ENCODE assay signal across 9 cellular contexts in the genomic region with DNA sequence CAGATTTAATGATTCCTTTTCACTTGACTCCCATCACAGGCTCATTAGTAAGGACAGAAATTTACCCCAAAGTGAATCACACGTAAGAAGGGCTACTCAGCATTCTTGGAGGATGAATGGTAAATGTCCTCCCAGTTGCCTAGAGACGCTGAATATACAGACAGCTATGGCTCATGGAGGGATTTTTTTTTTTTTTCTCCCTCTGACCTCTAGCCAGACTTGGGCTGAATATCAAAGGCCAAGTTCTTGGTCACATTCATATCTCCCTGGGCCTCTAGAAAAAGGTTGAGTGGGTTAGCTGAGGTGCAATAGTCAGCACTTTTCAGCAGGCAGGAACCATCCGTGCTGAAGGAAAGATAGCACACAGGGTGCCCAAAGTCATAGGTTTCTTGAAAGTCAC.
DNase-seq lines count a peak whose midpoint lies in the region; ATAC-seq and TF ChIP-seq lines count a peak whose summit lies in the region.
"Had no signal": no experiment of that assay in that cellular context is flagged by ENCODE, and none has a peak within 500 bp of the region (broad histone marks: within the 10 kb centered on the region; RNA-seq: fewer than 3 reads in every experiment).

No MANE protein-coding gene starts in this region.

- intact Hi-C loops in head of caudate nucleus (cut with DNase I), result no loop called here

- H2AFZ ChIP-seq in GM23338, result no peak overlapping the region

- no peak overlapping the region for H3K27ac ChIP-seq in GM23338 (ENCODE audit: low read depth)
- peak overlapping the region; percentile 89 for H3K27ac ChIP-seq in RWPE2 (ENCODE audit: poor library complexity, severe bottlenecking)

- no peak overlapping the region for H3K4me2 ChIP-seq in GM23338

- no peaks in the 10 kb centered on the region for H3K36me3 Mint-ChIP-seq in GM23338 (ENCODE audit: low read depth)

- no peak overlapping the region for H3K4me3 Mint-ChIP-seq in GM23338

- no peaks in the 10 kb centered on the region for H3K9me3 ChIP-seq in RWPE2 (ENCODE audit: severe bottlenecking)

- TF ChIP-seq CTCF in GM23338 (conservative IDR thresholded peaks at IDR 0.05; ENCODE audit: low read depth in 2 of 2) (no peak), RWPE2 (IDR thresholded peaks at IDR 0.05; ENCODE audit: poor library complexity, severe bottlenecking) (no peak), fibroblast of pulmonary artery (IDR thresholded peaks at IDR 0.05; ENCODE audit: low read length, missing control alignments) (no peak)

- H3K36me3 ChIP-seq in GM23338 (ENCODE audit: insufficient read depth) (no peaks in the 10 kb centered on the region), RWPE2 (ENCODE audit: low read depth) (no peaks in the 10 kb centered on the region)

- H3K27me3 ChIP-seq in GM23338 (ENCODE audit: insufficient read depth) (no peaks in the 10 kb centered on the region), RWPE2 (ENCODE audit: insufficient read depth, poor library complexity, severe bottlenecking) (no peaks in the 10 kb centered on the region)

- peaks cover 4% of the 10 kb centered on the region for H3K27me3 Mint-ChIP-seq in GM23338 (ENCODE audit: insufficient read depth, low read depth, poor library complexity)

- DNase-seq in GM23338 (ENCODE audit: low spot score), result peak; percentile 57
- no peak for DNase-seq in RWPE2 (ENCODE audit: low spot score)
- DNase-seq in fibroblast of pulmonary artery (ENCODE audit: low read depth), result peak; percentile 92
- DNase-seq in skeletal muscle cell (ENCODE audit: low read depth), result peak; percentile 84
- no peak for DNase-seq in activated gamma-delta T cell treated with Interleukin-2 at 50 U/mL for 16 hours
- no peak for DNase-seq in head of caudate nucleus
- DNase-seq in activated CD4-positive, alpha-beta T cell treated with anti-CD3 and anti-CD28 coated beads, Interleukin-2, amount 50 U/mL, for 48 hours, result no peak
- no peak for DNase-seq in stimulated activated CD4-positive, alpha-beta T cell treated with anti-CD3 and anti-CD28 coated beads, Interleukin-4, amount 100 ng/mL, for 4 hours

- no peak for ATAC-seq in GM23338
- peak; percentile 99 for ATAC-seq in RWPE2 (ENCODE audit: low read depth)

- H3K4me3 ChIP-seq in GM23338 (no peak overlapping the region), RWPE2 (ENCODE audit: severe bottlenecking) (no peak overlapping the region), fibroblast of pulmonary artery (replicated peaks; ENCODE audit: low read depth, low read length) (no peak overlapping the region), skeletal muscle cell (ENCODE audit: low read depth, low read length) (no peak overlapping the region)
- H3K4me3 ChIP-seq: skin epidermis had no signal

- H3K4me1 ChIP-seq in GM23338 (ENCODE audit: insufficient read depth) (peaks cover 33% of the 10 kb centered on the region), RWPE2 (ENCODE audit: insufficient read depth, poor library complexity, severe bottlenecking) (peaks cover 30% of the 10 kb centered on the region)

- no peaks in the 10 kb centered on the region for H3K79me2 ChIP-seq in GM23338 (replicated peaks; ENCODE audit: insufficient read depth)

- H3K9me2 ChIP-seq in GM23338 (ENCODE audit: insufficient read depth), result no peaks in the 10 kb centered on the region

- no peaks in the 10 kb centered on the region for H3K9me3 Mint-ChIP-seq in GM23338

- peaks cover 47% of the 10 kb centered on the region for H3K4me1 Mint-ChIP-seq in GM23338

- H3K27ac Mint-ChIP-seq in GM23338, result peak overlapping the region; percentile 7

- H4K20me1 ChIP-seq in GM23338 (replicated peaks; ENCODE audit: insufficient read depth), result no peaks in the 10 kb centered on the region

- no peaks in the 10 kb centered on the region for H3F3A ChIP-seq in GM23338 (replicated peaks; ENCODE audit: low read depth)

TF ChIP-seq in GM23338, 12 proteins besides CTCF, POLR2A, EP300 and RAD21 (continues in another document):
- no peak for TF ChIP-seq STAT1 (IDR thresholded peaks at IDR 0.05; ENCODE audit: unreplicated experiment)
- TF ChIP-seq EZH2phosphoT487 (IDR thresholded peaks at IDR 0.05; ENCODE audit: unreplicated experiment), result no peak
- no peak for TF ChIP-seq POLR2AphosphoS5 (IDR thresholded peaks at IDR 0.05; ENCODE audit: low read depth)
- no peak for TF ChIP-seq EZH2 (IDR thresholded peaks at IDR 0.05; ENCODE audit: low read depth, unreplicated experiment)
- no peak for TF ChIP-seq ETS1 (IDR thresholded peaks at IDR 0.05)
- TF ChIP-seq ZNF114 (CRISPR knock-in tag; IDR thresholded peaks at IDR 0.05), result no peak
- no peak for TF ChIP-seq CREB1 (CRISPR knock-in tag; IDR thresholded peaks at IDR 0.05; ENCODE audit: low read depth)
- TF ChIP-seq ZNF331 (CRISPR knock-in tag; IDR thresholded peaks at IDR 0.05; ENCODE audit: low read depth), result no peak
- no peak for TF ChIP-seq NANOG (IDR thresholded peaks at IDR 0.05; ENCODE audit: borderline replicate concordance)
- no peak for TF ChIP-seq ZNF462 (CRISPR knock-in tag; IDR thresholded peaks at IDR 0.05)
- no peak for TF ChIP-seq JUNB (IDR thresholded peaks at IDR 0.05; ENCODE audit: unreplicated experiment)

Comparison
In these comparisons a context has a peak if more than half of its experiments do, and no peak if none do; other contexts are left out.
1. DNase-seq: peak in GM23338 (single experiment), fibroblast of pulmonary artery (single experiment) and skeletal muscle cell (single experiment); none in RWPE2 (single experiment), activated gamma-delta T cell treated with Interleukin-2 at 50 U/mL for 16 hours (single experiment), head of caudate nucleus (0 of 42), activated CD4-positive, alpha-beta T cell treated with anti-CD3 and anti-CD28 coated beads, Interleukin-2, amount 50 U/mL, for 48 hours (0 of 2) and stimulated activated CD4-positive, alpha-beta T cell treated with anti-CD3 and anti-CD28 coated beads, Interleukin-4, amount 100 ng/mL, for 4 hours (0 of 2).